ENCODE assay signal across 1 cellular context in genomic region chr1:1356166-1356795, GRCh38.
TF ChIP-seq lines count a peak whose summit lies in the region.

No MANE protein-coding gene starts in this region.

TF ChIP-seq in HepG2, 621 proteins besides CTCF, POLR2A, EP300 and RAD21:
- TF ChIP-seq E2F5 (CRISPR knock-in tag; conservative IDR thresholded peaks at IDR 0.05) (no peak), NKX3-1 (CRISPR knock-in tag; IDR thresholded peaks at IDR 0.05) (no peak), ZMAT3 (CRISPR knock-in tag; conservative IDR thresholded peaks at IDR 0.05) (no peak), ZNF142 (CRISPR knock-in tag; IDR thresholded peaks at IDR 0.05) (no peak), GLMP (CRISPR knock-in tag; IDR thresholded peaks at IDR 0.05; ENCODE audit: borderline replicate concordance) (no peak), DMTF1 (CRISPR knock-in tag; IDR thresholded peaks at IDR 0.05) (no peak), ZNF773 (CRISPR knock-in tag; IDR thresholded peaks at IDR 0.05; ENCODE audit: borderline replicate concordance) (no peak), SAFB2 (CRISPR knock-in tag; IDR thresholded peaks at IDR 0.05; ENCODE audit: borderline replicate concordance, low read depth) (no peak), YEATS4 (CRISPR knock-in tag; IDR thresholded peaks at IDR 0.05; ENCODE audit: borderline replicate concordance) (no peak), WIZ (CRISPR knock-in tag; IDR thresholded peaks at IDR 0.05) (no peak), RFX3 (CRISPR knock-in tag; IDR thresholded peaks at IDR 0.05) (no peak), RNF2 (conservative IDR thresholded peaks at IDR 0.05; ENCODE audit: low read depth) (no peak), NFE2L1 (CRISPR knock-in tag; IDR thresholded peaks at IDR 0.05; ENCODE audit: borderline replicate concordance) (no peak), ZBTB1 (CRISPR knock-in tag; IDR thresholded peaks at IDR 0.05; ENCODE audit: borderline replicate concordance) (no peak)
